In the genomic region with DNA sequence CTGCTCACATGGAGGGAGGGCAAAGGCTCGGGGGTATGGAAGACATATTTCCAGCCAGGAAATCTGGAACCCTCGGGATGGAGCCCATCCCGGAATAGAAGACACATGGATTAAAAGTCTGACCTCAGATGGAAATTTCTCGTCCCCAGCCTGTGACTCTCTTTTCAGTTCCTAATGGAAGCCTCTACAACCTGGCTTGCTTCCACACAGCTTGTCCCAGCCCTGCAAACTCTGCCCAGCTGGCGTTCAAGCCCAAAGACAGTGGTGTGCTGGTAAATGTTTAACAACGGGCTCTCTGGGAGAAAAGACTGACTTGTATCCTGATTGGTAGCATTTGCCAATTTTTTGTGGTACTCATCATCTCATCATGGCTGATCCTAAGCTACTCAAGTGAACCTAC, we compare ENCODE assay signal across 11 cellular contexts.
"Had no signal": no experiment of that assay in that cellular context is flagged by ENCODE, and none has a peak within 500 bp of the region (broad histone marks: within the 10 kb centered on the region; RNA-seq: fewer than 3 reads in every experiment).

No MANE protein-coding gene starts in this region.

- H3K36me3 ChIP-seq: transverse colon had no signal

- H3K27me3 ChIP-seq: transverse colon had no signal

- H3K4me3 ChIP-seq: coronary artery, transverse colon had no signal

- H3K27ac ChIP-seq: coronary artery, transverse colon had no signal

- H3K9me3 ChIP-seq: transverse colon had no signal

- DNase-seq: activated CD4-positive, alpha-beta T cell treated with anti-CD3 and anti-CD28 coated beads for 4 hours; activated CD8-positive, alpha-beta memory T cell treated with anti-CD3 and anti-CD28 coated beads, Interleukin-2, amount 50 U/mL, for 48 hours; activated CD8-positive, alpha-beta T cell treated with anti-CD3 and anti-CD28 coated beads for 36 hours; activated naive CD4-positive, alpha-beta T cell treated with Interleukin-2 at 50 U/mL for 16 hours; activated naive CD8-positive, alpha-beta T cell treated with anti-CD3 and anti-CD28 coated beads, Interleukin-2, amount 50 U/mL, for 24 hours; effector CD4-positive, alpha-beta T cell; mammary epithelial cell; nephron progenitor cell; transverse colon had no signal

- ATAC-seq: activated CD8-positive, alpha-beta T cell treated with anti-CD3 and anti-CD28 coated beads for 36 hours; activated naive CD8-positive, alpha-beta T cell treated with anti-CD3 and anti-CD28 coated beads, Interleukin-2, amount 50 U/mL, for 24 hours; stimulated activated memory B cell treated with anti-CD40 and anti-IgM and Interleukin-4, amounts not matched to agents 10 μg/mL and 1 μg/mL and 100 μg/mL, for 72 hours had no signal
